8 cellular contexts compared by ENCODE assay signal in genomic region chr2:111625157-111625537, GRCh38.
DNase-seq lines count a peak whose midpoint lies in the region; ATAC-seq and TF ChIP-seq lines count a peak whose summit lies in the region.
"Not testable (repeated sequence)": the region's sequence is repeated elsewhere in the genome, so short reads cannot be mapped to it uniquely, and the experiment has no call there.

No MANE protein-coding gene starts in this region.

- H3K4ac ChIP-seq in IMR-90 (ENCODE audit: low read depth, low read length) = not testable (repeated sequence)

- H3K27ac ChIP-seq in A673 (ENCODE audit: low read depth, low read length, poor library complexity, severe bottlenecking) (peak overlapping the region; percentile 17), RWPE2 (ENCODE audit: poor library complexity, severe bottlenecking) (peak overlapping the region; percentile 78), left lung (peak overlapping the region in 1 of 2 donors; percentile 77)
- not testable (repeated sequence) for H3K27ac ChIP-seq in IMR-90 (ENCODE audit: insufficient read depth, low read length)

- TF ChIP-seq CTCF in A673 (conservative IDR thresholded peaks at IDR 0.05; ENCODE audit: low read depth, low read length); IMR-90 (conservative IDR thresholded peaks at IDR 0.05; ENCODE audit: low read depth, low read length); RWPE2 (IDR thresholded peaks at IDR 0.05; ENCODE audit: poor library complexity, severe bottlenecking); left lung (IDR thresholded peaks at IDR 0.05); nephron (IDR thresholded peaks at IDR 0.05; ENCODE audit: unreplicated experiment in 3 of 3): not testable (repeated sequence)

- H4K91ac ChIP-seq in IMR-90 (ENCODE audit: insufficient read depth, low read depth, low read length) = not testable (repeated sequence)

- not testable (repeated sequence) for H2BK20ac ChIP-seq in IMR-90 (ENCODE audit: low read depth, low read length)

- not testable (repeated sequence) for H3K27me3 ChIP-seq in A673 (replicated peaks; ENCODE audit: insufficient read depth, low read depth, low read length, poor library complexity); IMR-90 (ENCODE audit: control insufficient read depth, insufficient read depth, low read length); RWPE2 (ENCODE audit: insufficient read depth, poor library complexity, severe bottlenecking); left lung

- not testable (repeated sequence) for H3K23ac ChIP-seq in IMR-90 (ENCODE audit: low read depth, low read length)

- H4K20me1 ChIP-seq in IMR-90 (ENCODE audit: insufficient read depth, low read length) = not testable (repeated sequence)

- not testable (repeated sequence) for H4K8ac ChIP-seq in IMR-90 (ENCODE audit: low read depth in 2 of 2, low read length in 2 of 2)

- H3K56ac ChIP-seq in IMR-90 (ENCODE audit: extremely low read depth, insufficient read depth, low read length) = not testable (repeated sequence)

- H3K27ac Mint-ChIP-seq in activated T-cell treated with anti-CD3 and anti-CD28 coated beads, Interleukin-2, amount 50 U/mL, for 24 hours = peak overlapping the region; percentile 20
- peak overlapping the region; percentile 52 for H3K27ac Mint-ChIP-seq in dendritic cell treated with granulocyte-macrophage colony-stimulating factor and Interleukin-4, amounts not matched to agents 40 ng/mL and 50 ng/mL, for 4 days
- H3K27ac Mint-ChIP-seq in nephron = peak overlapping the region; percentile 22 to 72 (median 50)
- peak overlapping the region; percentile 42 for H3K27ac Mint-ChIP-seq in stimulated activated naive B cell treated with anti-CD40 and anti-IgM and Interleukin-4, amounts not matched to agents 10 μg/mL and 1 μg/mL and 100 μg/mL, for 72 hours

- CTCF ChIA-PET in A673 (lab: Charles Lee); IMR-90 (lab: Yijun Ruan, JAX): not testable (repeated sequence)

- H3K36me3 Mint-ChIP-seq in activated T-cell treated with anti-CD3 and anti-CD28 coated beads, Interleukin-2, amount 50 U/mL, for 24 hours (ENCODE audit: low read depth) = not testable (repeated sequence)
- peaks cover 26% of the 10 kb centered on the region for H3K36me3 Mint-ChIP-seq in dendritic cell treated with granulocyte-macrophage colony-stimulating factor and Interleukin-4, amounts not matched to agents 40 ng/mL and 50 ng/mL, for 4 days (ENCODE audit: low read depth)
- peaks cover 19% of the 10 kb centered on the region for H3K36me3 Mint-ChIP-seq in nephron (ENCODE audit: low read depth)
- peaks cover 10 to 21% of the 10 kb centered on the region in 2 donors for H3K36me3 Mint-ChIP-seq in stimulated activated naive B cell treated with anti-CD40 and anti-IgM and Interleukin-4, amounts not matched to agents 10 μg/mL and 1 μg/mL and 100 μg/mL, for 72 hours

- H3K79me1 ChIP-seq in IMR-90 (ENCODE audit: low read depth in 1 of 2, low read length in 2 of 2) = not testable (repeated sequence)

- not testable (repeated sequence) for DNase-seq in A673 (ENCODE audit: low spot score); IMR-90; RWPE2 (ENCODE audit: low spot score); activated T-cell treated with anti-CD3 and anti-CD28 coated beads, Interleukin-2, amount 50 U/mL, for 24 hours; left lung; stimulated activated naive B cell treated with anti-CD40 and anti-IgM and Interleukin-4, amounts not matched to agents 10 μg/mL and 1 μg/mL and 100 μg/mL, for 72 hours

- H3K27me3 Mint-ChIP-seq in activated T-cell treated with anti-CD3 and anti-CD28 coated beads, Interleukin-2, amount 50 U/mL, for 24 hours = peaks cover 15% of the 10 kb centered on the region
- not testable (repeated sequence) for H3K27me3 Mint-ChIP-seq in dendritic cell treated with granulocyte-macrophage colony-stimulating factor and Interleukin-4, amounts not matched to agents 40 ng/mL and 50 ng/mL, for 4 days; nephron (ENCODE audit: low read depth); stimulated activated naive B cell treated with anti-CD40 and anti-IgM and Interleukin-4, amounts not matched to agents 10 μg/mL and 1 μg/mL and 100 μg/mL, for 72 hours

- not testable (repeated sequence) for H3K4me3 Mint-ChIP-seq in activated T-cell treated with anti-CD3 and anti-CD28 coated beads, Interleukin-2, amount 50 U/mL, for 24 hours; nephron; stimulated activated naive B cell treated with anti-CD40 and anti-IgM and Interleukin-4, amounts not matched to agents 10 μg/mL and 1 μg/mL and 100 μg/mL, for 72 hours
- H3K4me3 Mint-ChIP-seq in dendritic cell treated with granulocyte-macrophage colony-stimulating factor and Interleukin-4, amounts not matched to agents 40 ng/mL and 50 ng/mL, for 4 days = peak overlapping the region; percentile 23

- not testable (repeated sequence) for H3K14ac ChIP-seq in IMR-90 (replicated peaks; ENCODE audit: low read depth, low read length)

- TF ChIP-seq POLR2A in IMR-90 (IDR thresholded peaks at IDR 0.05; ENCODE audit: low read depth, low read length) = not testable (repeated sequence)

- H3K4me2 ChIP-seq in IMR-90 (ENCODE audit: low read depth, low read length) = not testable (repeated sequence)

- WGBS in IMR-90 (ENCODE audit: extremely low coverage in 2 of 2, insufficient read length in 1 of 2), 2 experiments = no CpG with 5 or more reads among the region's 12 CpGs

- H3K9me3 Mint-ChIP-seq in activated T-cell treated with anti-CD3 and anti-CD28 coated beads, Interleukin-2, amount 50 U/mL, for 24 hours = peaks cover 21% of the 10 kb centered on the region
- H3K9me3 Mint-ChIP-seq in dendritic cell treated with granulocyte-macrophage colony-stimulating factor and Interleukin-4, amounts not matched to agents 40 ng/mL and 50 ng/mL, for 4 days = peaks cover 39% of the 10 kb centered on the region
- H3K9me3 Mint-ChIP-seq in nephron = peaks cover 31% of the 10 kb centered on the region
- peaks cover 16 to 23% of the 10 kb centered on the region in 2 donors for H3K9me3 Mint-ChIP-seq in stimulated activated naive B cell treated with anti-CD40 and anti-IgM and Interleukin-4, amounts not matched to agents 10 μg/mL and 1 μg/mL and 100 μg/mL, for 72 hours

- not testable (repeated sequence) for BruUV-seq in A673 (replicated peaks; lab: Mats Ljungman, UMichigan); IMR-90 (replicated peaks; lab: Mats Ljungman, UMichigan)

- H2AFZ ChIP-seq in IMR-90 (replicated peaks; ENCODE audit: low read length, poor library complexity) = not testable (repeated sequence)

- H3K9me1 ChIP-seq in IMR-90 (ENCODE audit: insufficient read depth, low read length) = not testable (repeated sequence)

- H3K18ac ChIP-seq in IMR-90 (ENCODE audit: low read depth, low read length) = peak overlapping the region; percentile 61; the same call in 1 of the 2 replicates

- not testable (repeated sequence) for H2AK5ac ChIP-seq in IMR-90 (ENCODE audit: low read depth, low read length)

- POLR2A ChIA-PET in A673 (lab: Charles Lee; ENCODE audit: low non-redundant PET) = interaction anchor here (0.6 kb wide), 1 partner anchor 942 kb away, joined by 3 read pairs; no protein-coding TSS in a partner anchor
- POLR2A ChIA-PET in IMR-90 (lab: Charles Lee; ENCODE audit: unreplicated experiment) = not testable (repeated sequence)

- not testable (repeated sequence) for H2BK120ac ChIP-seq in IMR-90 (ENCODE audit: low read depth, low read length)

- H4K5ac ChIP-seq in IMR-90 (ENCODE audit: low read depth, low read length) = not testable (repeated sequence)

- not testable (repeated sequence) for ATAC-seq in IMR-90 (ENCODE audit: low read depth); RWPE2 (ENCODE audit: low read depth)
- peak; percentile 14 for ATAC-seq in left lung
- ATAC-seq in stimulated activated naive B cell treated with anti-CD40 and anti-IgM and Interleukin-4, amounts not matched to agents 10 μg/mL and 1 μg/mL and 100 μg/mL, for 72 hours (replicated peaks) = peak in 1 of 2 donors; percentile 10

- peaks cover 14% of the 10 kb centered on the region for H3K4me1 ChIP-seq in A673 (ENCODE audit: insufficient read depth, low read length, poor library complexity, severe bottlenecking)
- H3K4me1 ChIP-seq in IMR-90 (ENCODE audit: control insufficient read depth, insufficient read depth, low read length) = not testable (repeated sequence)
- peaks cover 38% of the 10 kb centered on the region for H3K4me1 ChIP-seq in RWPE2 (ENCODE audit: insufficient read depth, poor library complexity, severe bottlenecking)
- H3K4me1 ChIP-seq in left lung = peaks cover 0 to 45% of the 10 kb centered on the region in 2 donors

- H3K4me1 Mint-ChIP-seq in activated T-cell treated with anti-CD3 and anti-CD28 coated beads, Interleukin-2, amount 50 U/mL, for 24 hours (ENCODE audit: low read depth) = peaks cover 34% of the 10 kb centered on the region
- peaks cover 49% of the 10 kb centered on the region for H3K4me1 Mint-ChIP-seq in dendritic cell treated with granulocyte-macrophage colony-stimulating factor and Interleukin-4, amounts not matched to agents 40 ng/mL and 50 ng/mL, for 4 days (ENCODE audit: low read depth)
- peaks cover 13% of the 10 kb centered on the region for H3K4me1 Mint-ChIP-seq in nephron
- H3K4me1 Mint-ChIP-seq in stimulated activated naive B cell treated with anti-CD40 and anti-IgM and Interleukin-4, amounts not matched to agents 10 μg/mL and 1 μg/mL and 100 μg/mL, for 72 hours = peaks cover 7 to 29% of the 10 kb centered on the region in 2 donors

- in situ Hi-C loops in IMR-90 (cut with MboI; ENCODE audit: low sequenced_read_pairs) = not testable (repeated sequence)

- H3K36me3 ChIP-seq in A673 (ENCODE audit: insufficient read depth, low read length, poor library complexity, severe bottlenecking); IMR-90 (ENCODE audit: control insufficient read depth, insufficient read depth, low read length); RWPE2 (ENCODE audit: low read depth); left lung: not testable (repeated sequence)

- dilution Hi-C loops in IMR-90 (cut with HindIII; ENCODE audit: low sequenced_read_pairs, unreplicated experiment) = not testable (repeated sequence)

- not testable (repeated sequence) for TF ChIP-seq RAD21 in IMR-90 (IDR thresholded peaks at IDR 0.05; ENCODE audit: low read length)

- H3K9me3 ChIP-seq in A673 (ENCODE audit: low read depth, low read length, poor library complexity, severe bottlenecking) = peaks cover 17% of the 10 kb centered on the region
- H3K9me3 ChIP-seq in IMR-90 (ENCODE audit: control insufficient read depth, insufficient read depth, low read length); RWPE2 (ENCODE audit: severe bottlenecking): not testable (repeated sequence)
- H3K9me3 ChIP-seq in left lung = peaks cover 0 to 25% of the 10 kb centered on the region in 2 donors

- H2BK5ac ChIP-seq in IMR-90 (ENCODE audit: low read depth, low read length, poor library complexity, severe bottlenecking) = not testable (repeated sequence)

- H3K4me3 ChIP-seq in A673 (ENCODE audit: low read depth, low read length, poor library complexity, severe bottlenecking); IMR-90 (ENCODE audit: insufficient read depth, low read depth, low read length); RWPE2 (ENCODE audit: severe bottlenecking); left lung: not testable (repeated sequence)

- H2AK9ac ChIP-seq in IMR-90 (replicated peaks; ENCODE audit: low read depth, low read length, poor library complexity) = not testable (repeated sequence)

- not testable (repeated sequence) for H2BK15ac ChIP-seq in IMR-90 (ENCODE audit: low read depth, low read length)

- intact Hi-C loops in A673 (cut with micrococcal nuclease; ENCODE audit: unreplicated experiment) = loop anchor here (10.0 kb wide), 1 partner anchor 70 kb away; no protein-coding TSS in a partner anchor
- intact Hi-C loops in IMR-90 (cut with micrococcal nuclease); dendritic cell treated with granulocyte-macrophage colony-stimulating factor and Interleukin-4, amounts not matched to agents 40 ng/mL and 50 ng/mL, for 4 days (cut with micrococcal nuclease); left lung (cut with DNase I): not testable (repeated sequence)

- H3K9ac ChIP-seq in IMR-90 (ENCODE audit: low read depth, low read length) = not testable (repeated sequence)
